17 cellular contexts compared by ENCODE assay signal in the genomic region with DNA sequence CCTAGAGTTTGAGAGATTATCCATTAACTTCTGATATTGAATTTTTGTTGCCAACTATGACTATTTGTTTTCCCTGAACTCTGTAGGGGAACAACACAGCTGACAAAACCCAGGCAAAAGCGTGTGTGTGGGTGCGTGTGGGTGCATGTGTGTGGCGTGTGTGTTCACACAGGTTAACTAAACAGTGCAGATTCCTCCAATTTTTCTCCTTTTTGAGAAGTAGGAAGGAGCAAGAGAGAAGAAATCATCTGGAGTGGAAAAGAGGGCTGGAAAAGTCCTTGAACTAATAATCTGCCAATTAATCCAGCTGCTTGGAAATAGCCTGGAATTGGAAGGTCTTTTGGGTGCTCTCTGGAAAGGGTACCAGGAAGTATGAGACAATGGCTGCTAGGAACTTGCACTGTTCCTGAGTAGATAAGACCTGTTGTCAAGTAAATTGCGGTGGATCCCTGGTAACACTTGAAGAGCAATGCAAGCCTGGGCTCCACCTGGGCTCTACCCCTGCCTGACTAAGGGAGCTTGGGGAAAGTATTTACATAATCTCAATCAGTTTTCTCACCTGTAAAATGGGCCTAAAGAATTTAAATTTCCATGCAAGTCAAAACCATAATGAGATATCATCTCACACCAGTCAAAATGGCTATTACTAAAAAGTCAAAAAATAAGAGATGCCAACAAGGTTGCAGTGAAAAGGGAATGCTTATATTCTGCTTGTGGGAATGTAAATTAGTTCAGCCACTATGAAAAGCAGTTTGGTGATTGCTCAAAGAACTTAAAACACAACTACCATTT. TPM values are rescaled to one million over a fixed set of nuclear protein-coding genes. Genes with fewer than 3 reads are reported as not detected.
DNase-seq lines count a peak whose midpoint lies in the region; ATAC-seq and TF ChIP-seq lines count a peak whose summit lies in the region.
"Had no signal": no experiment of that assay in that cellular context is flagged by ENCODE, and none has a peak within 500 bp of the region (broad histone marks: within the 10 kb centered on the region; RNA-seq: fewer than 3 reads in every experiment).

No MANE protein-coding gene starts in this region.

- TF ChIP-seq CTCF in Calu3 (IDR thresholded peaks at IDR 0.05; ENCODE audit: unreplicated experiment) (no peak), body of pancreas (IDR thresholded peaks at IDR 0.05) (no peak), liver (IDR thresholded peaks at IDR 0.05; ENCODE audit: low read depth, low read length, missing input control) (no peak), suprapubic skin (IDR thresholded peaks at IDR 0.05) (no peak)

- H2AFZ ChIP-seq in trophoblast cell (ENCODE audit: insufficient read depth, low read length, poor library complexity) = no peak overlapping the region

- H3K9ac ChIP-seq in liver (ENCODE audit: low read depth in 1 of 2, low read length in 2 of 2) (peak overlapping the region in 1 of 2 donors; percentile 90), trophoblast cell (ENCODE audit: low read length) (no peak overlapping the region)

- POLR2A ChIA-PET in activated CD4-positive, alpha-beta memory T cell treated with anti-CD3 and anti-CD28 coated beads, Interleukin-2, amount 10 ng/mL, durations not matched to agents 7 days and 5 days (lab: Charles Lee) = no interaction called here

- H3K4me1 ChIP-seq in body of pancreas = peaks cover 72% of the 10 kb centered on the region
- peaks cover 7 to 52% (median 40%) of the 10 kb centered on the region in 4 donors for H3K4me1 ChIP-seq in liver (ENCODE audit: control insufficient read depth in 4 of 4, insufficient read depth in 4 of 4, low read length in 3 of 4)
- peaks cover 14 to 20% of the 10 kb centered on the region in 2 experiments for H3K4me1 ChIP-seq in trophoblast cell (ENCODE audit: control insufficient read depth in 1 of 2, insufficient read depth in 2 of 2, low read length in 2 of 2)
- H3K4me1 ChIP-seq in suprapubic skin = peaks cover 16% of the 10 kb centered on the region

- intact Hi-C loops in Calu3 (cut with micrococcal nuclease; ENCODE audit: unreplicated experiment) = no loop called here
- intact Hi-C loops in body of pancreas (cut with DNase I) = no loop called here

- H3K4ac ChIP-seq in trophoblast cell (ENCODE audit: low read depth, low read length) = no peak overlapping the region

- DNase-seq in Calu3 = peak; percentile 19
- peak; percentile 50 to 70 (median 54) for DNase-seq in body of pancreas
- DNase-seq in trophoblast cell = peak; percentile 82 to 83
- DNase-seq in suprapubic skin (ENCODE audit: low spot score in 2 of 2) = no peak
- no peak for DNase-seq in ecto neural progenitor cell (ENCODE audit: low spot score)
- DNase-seq in GDM1 (lab: John Stamatoyannopoulos, UW) = no peak
- DNase-seq in activated CD4-positive, alpha-beta memory T cell treated with anti-CD3 and anti-CD28 coated beads, Interleukin-2, amount 10 ng/mL, durations not matched to agents 7 days and 5 days = no peak
- DNase-seq: COR-L47, H7, KBM-7, MV-4-11, NCI-H1417, NCI-H187 treated with DMSO at 0.1 percent for 48 hours, NCI-H446, NCI-H69, SHP77 treated with DMSO at 0.1 percent for 48 hours had no signal

- peaks cover 3% of the 10 kb centered on the region for H3K79me2 ChIP-seq in trophoblast cell (ENCODE audit: control insufficient read depth, insufficient read depth, low read length, poor library complexity)

- no peaks in the 10 kb centered on the region for H3K9me3 Mint-ChIP-seq in Calu3 (ENCODE audit: low read depth, unreplicated experiment)
- H3K9me3 Mint-ChIP-seq in activated CD4-positive, alpha-beta memory T cell treated with anti-CD3 and anti-CD28 coated beads, Interleukin-2, amount 10 ng/mL, durations not matched to agents 7 days and 5 days = peaks cover 5% of the 10 kb centered on the region

- H3K27ac Mint-ChIP-seq in Calu3 (ENCODE audit: unreplicated experiment) = peak overlapping the region; percentile 78
- H3K27ac Mint-ChIP-seq in activated CD4-positive, alpha-beta memory T cell treated with anti-CD3 and anti-CD28 coated beads, Interleukin-2, amount 10 ng/mL, durations not matched to agents 7 days and 5 days = no peak overlapping the region

- peak overlapping the region; percentile 46 for H3K4me3 Mint-ChIP-seq in Calu3 (ENCODE audit: low read depth, unreplicated experiment)
- H3K4me3 Mint-ChIP-seq in activated CD4-positive, alpha-beta memory T cell treated with anti-CD3 and anti-CD28 coated beads, Interleukin-2, amount 10 ng/mL, durations not matched to agents 7 days and 5 days = no peak overlapping the region

- BruUV-seq in Calu3 (replicated peaks; lab: Mats Ljungman, UMichigan) = no TSS peak

- peak overlapping the region; percentile 89 for H2BK12ac ChIP-seq in trophoblast cell (ENCODE audit: low read length)

- TF ChIP-seq EP300 in suprapubic skin (IDR thresholded peaks at IDR 0.05) = no peak

- peaks cover 55% of the 10 kb centered on the region for H3K4me1 Mint-ChIP-seq in Calu3 (ENCODE audit: low read depth, unreplicated experiment)
- peaks cover 27% of the 10 kb centered on the region for H3K4me1 Mint-ChIP-seq in activated CD4-positive, alpha-beta memory T cell treated with anti-CD3 and anti-CD28 coated beads, Interleukin-2, amount 10 ng/mL, durations not matched to agents 7 days and 5 days

- H3K36me3 ChIP-seq in body of pancreas (replicated peaks in 1 of 2; ENCODE audit: insufficient read depth in 1 of 2, low read depth in 2 of 2) = no peaks in the 10 kb centered on the region
- no peaks in the 10 kb centered on the region for H3K36me3 ChIP-seq in liver (ENCODE audit: control insufficient read depth in 4 of 4, insufficient read depth in 3 of 4, low read depth in 1 of 4, low read length in 3 of 4)
- H3K36me3 ChIP-seq in trophoblast cell (ENCODE audit: control insufficient read depth in 1 of 2, insufficient read depth in 2 of 2, low read length in 2 of 2) = no peaks in the 10 kb centered on the region
- H3K36me3 ChIP-seq in suprapubic skin = no peaks in the 10 kb centered on the region

- no peak overlapping the region for H3K14ac ChIP-seq in trophoblast cell (ENCODE audit: low read length)

- H3K23ac ChIP-seq in trophoblast cell (ENCODE audit: low read length) = no peak overlapping the region

- H2AK5ac ChIP-seq in trophoblast cell (ENCODE audit: low read length) = peak overlapping the region; percentile 49

- no peak overlapping the region for H4K8ac ChIP-seq in trophoblast cell (ENCODE audit: low read depth, low read length)

- 6 to 29% methylated on average over 4 of the region's 4 CpGs for WGBS in body of pancreas, 2 donors
- 20% methylated on average over 4 of the region's 4 CpGs for WGBS in liver
- WGBS in trophoblast cell (ENCODE audit: extremely low coverage, insufficient coverage, insufficient read length) = no CpG with 5 or more reads among the region's 4 CpGs
- WGBS in suprapubic skin = 74% methylated on average over 4 of the region's 4 CpGs

- H2BK5ac ChIP-seq in trophoblast cell (ENCODE audit: low read depth, low read length, poor library complexity) = peak overlapping the region; percentile 34

- H3K27me3 ChIP-seq in body of pancreas = no peaks in the 10 kb centered on the region
- H3K27me3 ChIP-seq in liver (ENCODE audit: control insufficient read depth in 4 of 4, insufficient read depth in 4 of 4, low read length in 3 of 4) = no peaks in the 10 kb centered on the region
- no peaks in the 10 kb centered on the region for H3K27me3 ChIP-seq in trophoblast cell (ENCODE audit: insufficient read depth, low read length)
- H3K27me3 ChIP-seq in suprapubic skin = no peaks in the 10 kb centered on the region

- H3K18ac ChIP-seq in trophoblast cell (ENCODE audit: low read length) = no peak overlapping the region

- no peak overlapping the region for H2BK120ac ChIP-seq in trophoblast cell (ENCODE audit: insufficient read depth, low read length, poor library complexity)

- CTCF ChIA-PET in Calu3 (lab: Charles Lee) = no interaction called here
- CTCF ChIA-PET in activated CD4-positive, alpha-beta memory T cell treated with anti-CD3 and anti-CD28 coated beads, Interleukin-2, amount 10 ng/mL, durations not matched to agents 7 days and 5 days (lab: Charles Lee) = no interaction called here

- no peak overlapping the region for H3K4me3 ChIP-seq in body of pancreas
- no peak overlapping the region for H3K4me3 ChIP-seq in liver (ENCODE audit: low read depth in 1 of 3, low read length in 3 of 3)
- no peak overlapping the region for H3K4me3 ChIP-seq in trophoblast cell (ENCODE audit: low read depth, low read length)
- H3K4me3 ChIP-seq in suprapubic skin = no peak overlapping the region

- peak; percentile 78 for ATAC-seq in body of pancreas

- no peak overlapping the region for H4K12ac ChIP-seq in trophoblast cell (ENCODE audit: low read depth, low read length)

- H4K91ac ChIP-seq in trophoblast cell (ENCODE audit: low read depth, low read length) = no peak overlapping the region

- H3K9me3 ChIP-seq in body of pancreas = no peaks in the 10 kb centered on the region
- H3K9me3 ChIP-seq in liver (ENCODE audit: control insufficient read depth in 4 of 4, low read length in 3 of 4) = no peaks in the 10 kb centered on the region
- H3K9me3 ChIP-seq in trophoblast cell (ENCODE audit: insufficient read depth, low read depth, low read length) = no peaks in the 10 kb centered on the region
- no peaks in the 10 kb centered on the region for H3K9me3 ChIP-seq in suprapubic skin

- TF ChIP-seq RAD21 in liver (IDR thresholded peaks at IDR 0.05) = peak in 1 of 2 donors; percentile 23

- H3K27ac ChIP-seq in body of pancreas = peak overlapping the region; percentile 53 to 91 (median 86)
- peak overlapping the region; percentile 95 to 96 for H3K27ac ChIP-seq in liver (ENCODE audit: low read depth in 1 of 2, low read length in 2 of 2)
- H3K27ac ChIP-seq in trophoblast cell (ENCODE audit: low read depth, low read length) = peak overlapping the region; percentile 15
- no peak overlapping the region for H3K27ac ChIP-seq in suprapubic skin

- H3K4me2 ChIP-seq in trophoblast cell (ENCODE audit: low read length) = no peak overlapping the region

- H3K27me3 Mint-ChIP-seq in Calu3 (ENCODE audit: unreplicated experiment) = no peaks in the 10 kb centered on the region
- H3K27me3 Mint-ChIP-seq in activated CD4-positive, alpha-beta memory T cell treated with anti-CD3 and anti-CD28 coated beads, Interleukin-2, amount 10 ng/mL, durations not matched to agents 7 days and 5 days = peaks cover 22% of the 10 kb centered on the region

- peaks cover 17% of the 10 kb centered on the region for H3K79me1 ChIP-seq in trophoblast cell (ENCODE audit: low read length)

- TF ChIP-seq POLR2A in body of pancreas (IDR thresholded peaks at IDR 0.05) (no peak), suprapubic skin (IDR thresholded peaks at IDR 0.05) (no peak)

- no peaks in the 10 kb centered on the region for H3K36me3 Mint-ChIP-seq in Calu3 (ENCODE audit: insufficient read depth, unreplicated experiment)
- peaks cover 3% of the 10 kb centered on the region for H3K36me3 Mint-ChIP-seq in activated CD4-positive, alpha-beta memory T cell treated with anti-CD3 and anti-CD28 coated beads, Interleukin-2, amount 10 ng/mL, durations not matched to agents 7 days and 5 days (ENCODE audit: low read depth)

RNA-seq across cellular contexts. Expression of a gene that starts 40.5 kb away (rescaled TPM):
- total RNA-seq in Calu3 (2022) = 6.2 and 8.7 TPM in 2 replicates
- total RNA-seq in body of pancreas = 10 to 100 TPM; 53.4 to 55.4 TPM
- total RNA-seq in liver = 10 to 100 TPM; 20.7 to 49.3 TPM
- 10 to 100 TPM; 14.0 to 38.2 TPM for polyA plus RNA-seq in liver
- 35.1 and 36.4 TPM in 2 replicates for polyA plus RNA-seq in trophoblast cell (2013)
- 10 to 100 TPM; 52.1 to 90.0 (median 58.8) TPM for total RNA-seq in suprapubic skin
- total RNA-seq in activated CD4-positive, alpha-beta memory T cell treated with anti-CD3 and anti-CD28 coated beads, Interleukin-2, amount 10 ng/mL, durations not matched to agents 7 days and 5 days = 1 to 10 TPM; 1.3 to 1.5 TPM

Comparison
In these comparisons a context has a peak if more than half of its experiments do, and no peak if none do; other contexts are left out.
1. DNase-seq: peak in Calu3 (single experiment), body of pancreas (4 of 4) and trophoblast cell (2 of 2); none in suprapubic skin (0 of 2), ecto neural progenitor cell (single experiment), GDM1 (single experiment) and activated CD4-positive, alpha-beta memory T cell treated with anti-CD3 and anti-CD28 coated beads, Interleukin-2, amount 10 ng/mL, durations not matched to agents 7 days and 5 days (single experiment).